12 cellular contexts compared by ENCODE assay signal in genomic region chr21:34891610-34891943, GRCh38.
DNase-seq lines count a peak whose midpoint lies in the region; ATAC-seq and TF ChIP-seq lines count a peak whose summit lies in the region.
"Had no signal": no experiment of that assay in that cellular context is flagged by ENCODE, and none has a peak within 500 bp of the region (broad histone marks: within the 10 kb centered on the region; RNA-seq: fewer than 3 reads in every experiment).

No MANE protein-coding gene starts in this region.

- H3K79me2 ChIP-seq in mesendoderm (ENCODE audit: control insufficient read depth, insufficient read depth, low read length): no peaks in the 10 kb centered on the region

- ATAC-seq in left colon: no peak

- H3K4me2 ChIP-seq in mesendoderm (ENCODE audit: low read length): no peak overlapping the region

- no peak overlapping the region for H2BK15ac ChIP-seq in mesendoderm (replicated peaks; ENCODE audit: low read depth)

- no peak for DNase-seq in activated naive CD4-positive, alpha-beta T cell treated with anti-CD3 and anti-CD28 coated beads, Interleukin-2, amount 10 ng/mL, durations not matched to agents 7 days and 5 days
- DNase-seq in activated naive CD4-positive, alpha-beta T cell (lab: John Stamatoyannopoulos, UW): no peak
- no peak for DNase-seq in mesendoderm
- no peak for DNase-seq in type B pancreatic cell (ENCODE audit: extremely low spot score, unreplicated experiment)
- DNase-seq in COLO829 (ENCODE audit: low spot score): no peak
- DNase-seq in left colon: no peak
- no peak for DNase-seq in NCI-H510A (lab: John Stamatoyannopoulos, UW)
- DNase-seq: HCEC 1CT, NCI-H526 treated with DMSO at 0.1 percent for 48 hours, T-helper 9 cell had no signal

- peaks cover 42% of the 10 kb centered on the region for H3K4me1 Mint-ChIP-seq in activated naive CD4-positive, alpha-beta T cell treated with anti-CD3 and anti-CD28 coated beads, Interleukin-2, amount 10 ng/mL, durations not matched to agents 7 days and 5 days
- H3K4me1 Mint-ChIP-seq in brain (peaks cover 22% of the 10 kb centered on the region), type B pancreatic cell (ENCODE audit: unreplicated experiment) (peaks cover 10% of the 10 kb centered on the region)

- CTCF ChIA-PET in activated naive CD4-positive, alpha-beta T cell treated with anti-CD3 and anti-CD28 coated beads, Interleukin-2, amount 10 ng/mL, durations not matched to agents 7 days and 5 days (lab: Charles Lee): interaction anchor here (0.9 to 2.7 kb wide), 5 partner anchors 55 to 509 kb away, joined by 3 to 27 read pairs (median 7); partner anchors contain the start of gene RUNX1

- H3K79me1 ChIP-seq in mesendoderm (ENCODE audit: low read length): no peaks in the 10 kb centered on the region

- H3K23ac ChIP-seq in mesendoderm (ENCODE audit: low read length): no peak overlapping the region

- no peak overlapping the region for H2BK120ac ChIP-seq in mesendoderm (ENCODE audit: low read depth, low read length)

- WGBS in mesendoderm (ENCODE audit: extremely low coverage, insufficient coverage, low lambda C conversion rate): no CpG with 5 or more reads among the region's 8 CpGs

- intact Hi-C loops in left colon (cut with DNase I, micrococcal nuclease): loop anchor here in 1 of 2 donors (5.0 kb wide), 1 partner anchor 511 kb away; no protein-coding TSS in a partner anchor

- H3K9ac ChIP-seq in mesendoderm (ENCODE audit: low read length): peak overlapping the region; percentile 21

- H3K27me3 ChIP-seq in mesendoderm (ENCODE audit: insufficient read depth, low read length, poor library complexity): peaks cover 9% of the 10 kb centered on the region

- H3K27ac Mint-ChIP-seq in activated naive CD4-positive, alpha-beta T cell treated with anti-CD3 and anti-CD28 coated beads, Interleukin-2, amount 10 ng/mL, durations not matched to agents 7 days and 5 days: no peak overlapping the region
- peak overlapping the region in 1 of 5 experiments; percentile 44 for H3K27ac Mint-ChIP-seq in brain
- peak overlapping the region; percentile 39 for H3K27ac Mint-ChIP-seq in type B pancreatic cell

- no peak overlapping the region for H3K56ac ChIP-seq in mesendoderm (ENCODE audit: low read length)

- no peaks in the 10 kb centered on the region for H3K4me1 ChIP-seq in mesendoderm (ENCODE audit: control insufficient read depth, low read depth, low read length)

- no peak for TF ChIP-seq CTCF in brain (conservative IDR thresholded peaks at IDR 0.05)
- peak; percentile 58 for TF ChIP-seq CTCF in type B pancreatic cell (conservative IDR thresholded peaks at IDR 0.05)

- H3K4me3 ChIP-seq in mesendoderm (ENCODE audit: low read length): no peak overlapping the region

- H4K8ac ChIP-seq in mesendoderm (ENCODE audit: low read depth, low read length): no peak overlapping the region

- no peak overlapping the region for H3K27ac ChIP-seq in mesendoderm (ENCODE audit: low read depth, low read length)
- H3K27ac ChIP-seq: C4-2B had no signal

- no peak overlapping the region for H2BK5ac ChIP-seq in mesendoderm (ENCODE audit: low read length)

- no peaks in the 10 kb centered on the region for H3K36me3 ChIP-seq in mesendoderm (ENCODE audit: control insufficient read depth, insufficient read depth, low read length)

- H3K4ac ChIP-seq in mesendoderm (ENCODE audit: low read depth, low read length): no peak overlapping the region

- H3K4me3 Mint-ChIP-seq in activated naive CD4-positive, alpha-beta T cell treated with anti-CD3 and anti-CD28 coated beads, Interleukin-2, amount 10 ng/mL, durations not matched to agents 7 days and 5 days: peak overlapping the region; percentile 37
- H3K4me3 Mint-ChIP-seq in brain (peak overlapping the region in 4 of 5 experiments; percentile 22 to 75 (median 73)), type B pancreatic cell (peak overlapping the region; percentile 76)

- no peaks in the 10 kb centered on the region for H3K9me3 Mint-ChIP-seq in activated naive CD4-positive, alpha-beta T cell treated with anti-CD3 and anti-CD28 coated beads, Interleukin-2, amount 10 ng/mL, durations not matched to agents 7 days and 5 days
- H3K9me3 Mint-ChIP-seq in brain (peaks cover 2 to 10% (median 7%) of the 10 kb centered on the region in 5 experiments), type B pancreatic cell (peaks cover 5% of the 10 kb centered on the region)

- H3K27me3 Mint-ChIP-seq in activated naive CD4-positive, alpha-beta T cell treated with anti-CD3 and anti-CD28 coated beads, Interleukin-2, amount 10 ng/mL, durations not matched to agents 7 days and 5 days: peaks cover 13% of the 10 kb centered on the region
- peaks cover 85% of the 10 kb centered on the region for H3K27me3 Mint-ChIP-seq in brain
- H3K27me3 Mint-ChIP-seq in type B pancreatic cell: peaks cover 73% of the 10 kb centered on the region

- no peak overlapping the region for H2AK5ac ChIP-seq in mesendoderm (ENCODE audit: low read length)

- H3K18ac ChIP-seq in mesendoderm (ENCODE audit: low read length): no peak overlapping the region

- no peak overlapping the region for H4K5ac ChIP-seq in mesendoderm (ENCODE audit: low read length)

- peaks cover 2% of the 10 kb centered on the region for H3K36me3 Mint-ChIP-seq in activated naive CD4-positive, alpha-beta T cell treated with anti-CD3 and anti-CD28 coated beads, Interleukin-2, amount 10 ng/mL, durations not matched to agents 7 days and 5 days
- no peaks in the 10 kb centered on the region for H3K36me3 Mint-ChIP-seq in brain
- H3K36me3 Mint-ChIP-seq in type B pancreatic cell: no peaks in the 10 kb centered on the region
